In the genomic region with DNA sequence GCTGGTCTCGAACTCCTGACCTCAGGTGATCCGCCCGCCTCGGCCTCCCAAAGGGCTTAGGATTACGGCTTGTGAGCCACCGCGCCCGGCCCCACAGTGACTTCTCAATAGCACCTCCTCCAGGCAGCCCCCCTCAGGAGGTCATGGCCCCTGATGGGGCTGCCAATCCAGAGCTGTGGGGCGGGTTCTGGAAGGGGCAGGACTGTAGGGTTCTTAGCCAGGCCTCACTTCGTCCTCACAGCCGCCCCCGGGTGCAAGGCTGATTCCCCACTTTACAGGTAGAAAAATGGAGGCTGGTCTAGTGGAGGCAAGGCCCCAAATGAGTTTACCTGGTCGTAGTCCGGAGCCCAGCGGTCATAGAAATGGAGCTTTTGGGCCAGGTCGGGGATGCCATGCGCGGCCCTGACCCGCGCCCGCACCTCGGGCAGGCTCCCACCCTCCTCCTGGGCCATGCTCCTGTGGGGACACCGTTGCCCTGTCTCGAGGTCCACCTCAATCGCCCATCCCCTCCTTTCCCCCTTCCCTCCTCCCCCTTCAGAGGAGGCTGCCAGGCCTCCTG, we compare ENCODE assay signal across 8 cellular contexts. TPM values are rescaled to one million over a fixed set of nuclear protein-coding genes. Genes with fewer than 3 reads are reported as not detected.
DNase-seq lines count a peak whose midpoint lies in the region; ATAC-seq and TF ChIP-seq lines count a peak whose summit lies in the region.

No MANE protein-coding gene starts in this region.

- TF ChIP-seq CTCF in gastroesophageal sphincter (IDR thresholded peaks at IDR 0.05) (no peak), retinal pigment epithelial cell (conservative IDR thresholded peaks at IDR 0.05; ENCODE audit: low read depth, low read length) (no peak)

- TF ChIP-seq EP300 in gastroesophageal sphincter (IDR thresholded peaks at IDR 0.05) = no peak

- DNase-seq in SW 1271 (lab: John Stamatoyannopoulos, UW) (peak; percentile 39 to 60), retinal pigment epithelial cell (ENCODE audit: low read depth) (no peak)
- no peak for DNase-seq in stimulated activated CD4-positive, alpha-beta T cell treated with anti-CD3 and anti-CD28 coated beads, Interleukin-2, amount 100 ng/mL, for 24 hours

- 20% methylated on average over 1 of the region's 25 CpGs; no CpG with 5 or more reads in 1 of the 2 donors for WGBS in gastroesophageal sphincter (ENCODE audit: low coverage in 1 of 2), 2 donors

- no peaks in the 10 kb centered on the region for H3K9me3 ChIP-seq in gastroesophageal sphincter

- peak overlapping the region; percentile 21 to 70 for H3K4me3 ChIP-seq in gastroesophageal sphincter
- H3K4me3 ChIP-seq in retinal pigment epithelial cell (ENCODE audit: low read length) = peak overlapping the region; percentile 62

- H3K27me3 ChIP-seq in gastroesophageal sphincter = no peaks in the 10 kb centered on the region

- ATAC-seq in GM19467 (IDR thresholded peaks at IDR 0.05; ENCODE audit: unreplicated experiment) (peak; percentile 5), gastroesophageal sphincter (peak; percentile 10), GM21529 (IDR thresholded peaks at IDR 0.05; ENCODE audit: unreplicated experiment) (no peak), GM19035 (IDR thresholded peaks at IDR 0.05; ENCODE audit: unreplicated experiment) (no peak), HG03045 (IDR thresholded peaks at IDR 0.05; ENCODE audit: unreplicated experiment) (no peak)

- H3K36me3 ChIP-seq in gastroesophageal sphincter = no peaks in the 10 kb centered on the region

- TF ChIP-seq POLR2A in gastroesophageal sphincter (IDR thresholded peaks at IDR 0.05) = no peak

- H3K27ac ChIP-seq in gastroesophageal sphincter = peak overlapping the region in 3 of 4 donors; percentile 78

- peaks cover 0 to 28% (median 6%) of the 10 kb centered on the region in 3 donors for H3K4me1 ChIP-seq in gastroesophageal sphincter

RNA-seq across cellular contexts. Expression of gene METTL27, which starts 0.5 kb away (rescaled TPM):
- 1 to 10 TPM in 3 of 4 donors, under 1 TPM in 1; 0.93 to 7.8 (median 3.5) TPM for total RNA-seq in gastroesophageal sphincter

RNA-seq across cellular contexts. Expression of gene CLDN4, which starts 11.0 kb away (rescaled TPM):
- total RNA-seq in gastroesophageal sphincter = 10 to 100 TPM in 1 of 4 donors, under 1 TPM in 3; 0.54 to 16.8 (median 0.79) TPM

RNA-seq across cellular contexts. Expression of gene TMEM270, which starts 19.2 kb away (rescaled TPM):
- total RNA-seq in gastroesophageal sphincter = not detected

Comparison
In these comparisons a context has a peak if more than half of its experiments do, and no peak if none do; other contexts are left out.
1. ATAC-seq: peak in GM19467 (single experiment) and gastroesophageal sphincter (single experiment); none in GM21529 (single experiment), GM19035 (single experiment) and HG03045 (single experiment).
2. DNase-seq: peak in SW 1271 (2 of 2); none in retinal pigment epithelial cell (single experiment) and stimulated activated CD4-positive, alpha-beta T cell treated with anti-CD3 and anti-CD28 coated beads, Interleukin-2, amount 100 ng/mL, for 24 hours (0 of 2).